12 cellular contexts compared by ENCODE assay signal in genomic region chr14:22177870-22178269, GRCh38.
DNase-seq lines count a peak whose midpoint lies in the region; ATAC-seq and TF ChIP-seq lines count a peak whose summit lies in the region.
"Had no signal": no experiment of that assay in that cellular context is flagged by ENCODE, and none has a peak within 500 bp of the region (broad histone marks: within the 10 kb centered on the region; RNA-seq: fewer than 3 reads in every experiment).

No MANE protein-coding gene starts in this region.

- H3K9me2 ChIP-seq in MM.1S (replicated peaks; ENCODE audit: insufficient read depth, low read length): no peaks in the 10 kb centered on the region

- no peaks in the 10 kb centered on the region for H3K36me3 ChIP-seq in CD8-positive, alpha-beta T cell (ENCODE audit: insufficient read depth, low read length)
- H3K36me3 ChIP-seq in MM.1S (replicated peaks; ENCODE audit: insufficient read depth, low read length): no peaks in the 10 kb centered on the region

- CTCF ChIA-PET in CD8-positive, alpha-beta T cell (lab: Charles Lee): interaction anchor here (1.4 kb wide), 1 partner anchor 23 kb away, joined by 5 read pairs; no protein-coding TSS in a partner anchor

- intact Hi-C loops in CD8-positive, alpha-beta T cell (cut with DNase I, micrococcal nuclease): no loop called here

- H3K36me3 Mint-ChIP-seq in CD8-positive, alpha-beta T cell: peaks cover 3% of the 10 kb centered on the region
- H3K36me3 Mint-ChIP-seq: CD14-positive monocyte had no signal

- no peak overlapping the region for H2AFZ ChIP-seq in MM.1S (ENCODE audit: low read length)

- ATAC-seq in CD8-positive, alpha-beta T cell: peak; percentile 79
- peak; percentile 65 for ATAC-seq in GM18909 (IDR thresholded peaks at IDR 0.05; ENCODE audit: poor library complexity, unreplicated experiment)

- H3K4me1 ChIP-seq in CD8-positive, alpha-beta T cell (ENCODE audit: insufficient read depth, low read length): peaks cover 7% of the 10 kb centered on the region
- peaks cover 23% of the 10 kb centered on the region for H3K4me1 ChIP-seq in MM.1S (ENCODE audit: low read length)

- H3K4me3 ChIP-seq in CD8-positive, alpha-beta T cell (ENCODE audit: low read depth, low read length): no peak overlapping the region
- H3K4me3 ChIP-seq in MM.1S (ENCODE audit: low read length): no peak overlapping the region

- no peaks in the 10 kb centered on the region for H3K9me3 Mint-ChIP-seq in CD8-positive, alpha-beta T cell
- H3K9me3 Mint-ChIP-seq: CD14-positive monocyte, neural crest cell had no signal

- H3K9me3 ChIP-seq in CD8-positive, alpha-beta T cell (ENCODE audit: low read length): no peaks in the 10 kb centered on the region
- H3K9me3 ChIP-seq in MM.1S (replicated peaks; ENCODE audit: insufficient read depth, low read length): no peaks in the 10 kb centered on the region

- H3K27ac Mint-ChIP-seq in CD8-positive, alpha-beta T cell: no peak overlapping the region
- H3K27ac Mint-ChIP-seq: CD14-positive monocyte had no signal

- H3K79me2 ChIP-seq in MM.1S (ENCODE audit: low read length): no peaks in the 10 kb centered on the region

- peak overlapping the region; percentile 49 for H3K4me3 Mint-ChIP-seq in CD8-positive, alpha-beta T cell
- H3K4me3 Mint-ChIP-seq: CD14-positive monocyte, neural crest cell had no signal

- no peaks in the 10 kb centered on the region for H3F3A ChIP-seq in MM.1S (ENCODE audit: insufficient read depth, low read length)

- H3K27me3 ChIP-seq in CD8-positive, alpha-beta T cell (ENCODE audit: insufficient read depth, low read length): no peaks in the 10 kb centered on the region
- no peaks in the 10 kb centered on the region for H3K27me3 ChIP-seq in MM.1S (replicated peaks; ENCODE audit: insufficient read depth, low read length)

- no peaks in the 10 kb centered on the region for H3K27me3 Mint-ChIP-seq in CD8-positive, alpha-beta T cell (ENCODE audit: low read depth)

- H3K9ac ChIP-seq in MM.1S (ENCODE audit: low read length): no peak overlapping the region

- TF ChIP-seq CTCF in CD8-positive, alpha-beta T cell (IDR thresholded peaks at IDR 0.05): no peak
- no peak for TF ChIP-seq CTCF in MM.1S (IDR thresholded peaks at IDR 0.05; ENCODE audit: low read length)

- POLR2A ChIA-PET in CD8-positive, alpha-beta T cell (lab: Charles Lee): no interaction called here

- peaks cover 20% of the 10 kb centered on the region for H3K4me1 Mint-ChIP-seq in CD8-positive, alpha-beta T cell (ENCODE audit: low read depth)

- DNase-seq in CD8-positive, alpha-beta T cell: no peak
- no peak for DNase-seq in MM.1S
- DNase-seq in central memory CD4-positive, alpha-beta T cell: peak; percentile 9
- no peak for DNase-seq in NCI-H1930 (lab: John Stamatoyannopoulos, UW)
- DNase-seq in occipital lobe (lab: John Stamatoyannopoulos, UW): no peak
- no peak for DNase-seq in stimulated activated CD4-positive, alpha-beta T cell treated with anti-CD3 and anti-CD28 coated beads, Interleukin-12 subunit alpha, Interleukin-12 subunit beta, amount 100 ng/mL, for 4 hours
- no peak for DNase-seq in NCI-H526 (lab: John Stamatoyannopoulos, UW)
- DNase-seq: cortex of kidney, NCI-H146 had no signal

- no peaks in the 10 kb centered on the region for H4K20me1 ChIP-seq in MM.1S (ENCODE audit: insufficient read depth, low read length)

- H3K4me2 ChIP-seq in MM.1S (ENCODE audit: low read depth, low read length): 0 out of 2 replicates have a peak overlapping the region, but pooled peaks have one; percentile 18

- H3K27ac ChIP-seq in CD8-positive, alpha-beta T cell (ENCODE audit: low read depth, low read length): no peak overlapping the region
- H3K27ac ChIP-seq in MM.1S (ENCODE audit: low read length): no peak overlapping the region
